Comparison of ENCODE assay signal across 17 cellular contexts in genomic region chr4:38014421-38014852, GRCh38. TPM values are rescaled to one million over a fixed set of nuclear protein-coding genes. Genes with fewer than 3 reads are reported as not detected.
"Had no signal": no experiment of that assay in that cellular context is flagged by ENCODE, and none has a peak within 500 bp of the region (broad histone marks: within the 10 kb centered on the region; RNA-seq: fewer than 3 reads in every experiment).

No MANE protein-coding gene starts in this region.

- H3K27ac Mint-ChIP-seq: activated CD8-positive, alpha-beta T cell treated with anti-CD3 and anti-CD28 coated beads, Interleukin-2, amount 10 ng/mL, durations not matched to agents 7 days and 5 days; activated naive CD8-positive, alpha-beta T cell; nephron progenitor cell; stimulated activated naive CD8-positive, alpha-beta T cell treated with anti-CD3 and anti-CD28 coated beads, Interleukin-15, amount 100 ng/mL, for 72 hours had no signal

- H3K27me3 Mint-ChIP-seq: activated naive CD8-positive, alpha-beta T cell; stimulated activated naive CD8-positive, alpha-beta T cell treated with anti-CD3 and anti-CD28 coated beads, Interleukin-15, amount 100 ng/mL, for 72 hours had no signal

- H3K4me3 Mint-ChIP-seq: activated CD8-positive, alpha-beta T cell treated with anti-CD3 and anti-CD28 coated beads, Interleukin-2, amount 10 ng/mL, durations not matched to agents 7 days and 5 days; activated naive CD8-positive, alpha-beta T cell; nephron progenitor cell; stimulated activated naive CD8-positive, alpha-beta T cell treated with anti-CD3 and anti-CD28 coated beads, Interleukin-15, amount 100 ng/mL, for 72 hours had no signal

- H3K4me1 Mint-ChIP-seq: stimulated activated naive CD8-positive, alpha-beta T cell treated with anti-CD3 and anti-CD28 coated beads, Interleukin-15, amount 100 ng/mL, for 72 hours had no signal

- H3K36me3 ChIP-seq: prostate gland had no signal

- H3K27ac ChIP-seq: hepatocyte, spleen had no signal

- DNase-seq: activated CD4-positive, alpha-beta T cell treated with anti-CD3 and anti-CD28 coated beads for 48 hours; activated CD8-positive, alpha-beta memory T cell treated with anti-CD3 and anti-CD28 coated beads, Interleukin-2, amount 50 U/mL, for 4 hours; activated CD8-positive, alpha-beta T cell treated with anti-CD3 and anti-CD28 coated beads, Interleukin-2, amount 10 ng/mL, durations not matched to agents 7 days and 5 days; activated effector memory CD4-positive, alpha-beta T cell treated with anti-CD3 and anti-CD28 coated beads, Interleukin-2, amount 50 U/mL, for 16 hours; activated T-cell treated with anti-CD3 and anti-CD28 coated beads, Interleukin-2, amount 50 U/mL, for 48 hours; amniotic stem cell; dermis blood vessel endothelial cell; mesenchymal stem cell; nephron progenitor cell; spleen; stimulated activated naive CD8-positive, alpha-beta T cell treated with anti-CD3 and anti-CD28 coated beads, Interleukin-15, amount 100 ng/mL, for 72 hours; T-helper 2 cell had no signal

- H2AFZ ChIP-seq: hepatocyte had no signal

- ATAC-seq: activated CD8-positive, alpha-beta T cell treated with anti-CD3 and anti-CD28 coated beads, Interleukin-2, amount 10 ng/mL, durations not matched to agents 7 days and 5 days; sciatic nerve; stimulated activated naive CD8-positive, alpha-beta T cell treated with anti-CD3 and anti-CD28 coated beads, Interleukin-15, amount 100 ng/mL, for 72 hours had no signal

- H3K9me3 ChIP-seq: prostate gland, spleen had no signal

- H3K9me3 Mint-ChIP-seq: nephron progenitor cell; stimulated activated naive CD8-positive, alpha-beta T cell treated with anti-CD3 and anti-CD28 coated beads, Interleukin-15, amount 100 ng/mL, for 72 hours had no signal

- H3K4me3 ChIP-seq: hepatocyte, prostate gland, spleen had no signal

- H3K27me3 ChIP-seq: hepatocyte, spleen had no signal

- H3K4me2 ChIP-seq: hepatocyte had no signal

RNA-seq across cellular contexts. Expression of gene PTTG2, which starts 54.2 kb away (rescaled TPM):
- total RNA-seq: epithelial cell of proximal tubule, hepatocyte had no signal
